ENCODE assay signal across 1 cellular context in genomic region chr22:50244420-50245213, GRCh38.
TF ChIP-seq lines count a peak whose summit lies in the region.

TSS of gene TUBGCP6 (minus strand) at chr22:50245023. CDS start at chr22:50244459, 564 bp downstream.

TF ChIP-seq in HepG2, 621 proteins besides CTCF, POLR2A, EP300 and RAD21 (continued from another document and continues in another):
- TF ChIP-seq FOXP4 (CRISPR knock-in tag; IDR thresholded peaks at IDR 0.05) (peak; percentile 43), FOXJ3 (CRISPR knock-in tag; IDR thresholded peaks at IDR 0.05; ENCODE audit: borderline replicate concordance) (peak; percentile 71; the same call in 1 of the 2 replicates), KLF12 (CRISPR knock-in tag; IDR thresholded peaks at IDR 0.05; ENCODE audit: borderline replicate concordance) (peak; percentile 95), TEAD2 (CRISPR knock-in tag; IDR thresholded peaks at IDR 0.05) (peak; percentile 43; the same call in 1 of the 2 replicates), ARNTL (CRISPR knock-in tag; IDR thresholded peaks at IDR 0.05) (peak; percentile 70), TOPORS (CRISPR knock-in tag; IDR thresholded peaks at IDR 0.05) (peak; percentile 43; the same call in 1 of the 2 replicates), ZNF276 (CRISPR knock-in tag; IDR thresholded peaks at IDR 0.05; ENCODE audit: low read depth) (0 out of 2 replicates have a peak, but pooled peaks have one; percentile 32), CAMTA2 (CRISPR knock-in tag; IDR thresholded peaks at IDR 0.05; ENCODE audit: borderline replicate concordance) (no peak), ZNF337 (CRISPR knock-in tag; IDR thresholded peaks at IDR 0.05; ENCODE audit: borderline replicate concordance, low read depth) (0 out of 2 replicates have a peak, but pooled peaks have one; percentile 69), FOSL2 (CRISPR knock-in tag; IDR thresholded peaks at IDR 0.05) (no peak; the same call in 1 of the 2 replicates), NFATC3 (CRISPR knock-in tag; IDR thresholded peaks at IDR 0.05) (peak; percentile 77; the same call in 1 of the 2 replicates), ETV5 (CRISPR knock-in tag; IDR thresholded peaks at IDR 0.05; ENCODE audit: borderline replicate concordance) (peak; percentile 90), RXRA (CRISPR knock-in tag; IDR thresholded peaks at IDR 0.05) (0 out of 2 replicates have a peak, but pooled peaks have one; percentile 37), ZNF652 (CRISPR knock-in tag; IDR thresholded peaks at IDR 0.05; ENCODE audit: borderline replicate concordance, low read depth) (no peak), ZNF687 (CRISPR knock-in tag; IDR thresholded peaks at IDR 0.05) (peak; percentile 91), GATAD1 (CRISPR knock-in tag; IDR thresholded peaks at IDR 0.05) (peak; percentile 99), HOXA7 (CRISPR knock-in tag; IDR thresholded peaks at IDR 0.05) (no peak), NR2C2 (CRISPR knock-in tag; IDR thresholded peaks at IDR 0.05; ENCODE audit: borderline replicate concordance) (peak; percentile 78), ZNF407 (CRISPR knock-in tag; IDR thresholded peaks at IDR 0.05; ENCODE audit: not compliant biosample characterization) (peak; percentile 75), ZNF772 (CRISPR knock-in tag; IDR thresholded peaks at IDR 0.05) (peak; percentile 67), ZNF703 (CRISPR knock-in tag; IDR thresholded peaks at IDR 0.05; ENCODE audit: borderline replicate concordance) (no peak), ZFP91 (CRISPR knock-in tag; IDR thresholded peaks at IDR 0.05; ENCODE audit: borderline replicate concordance) (peak; percentile 87), NR2F1 (CRISPR knock-in tag; IDR thresholded peaks at IDR 0.05) (peak in 1 of 2 experiments; percentile 48; a peak in 1 of 4 replicates), ZNF678 (CRISPR knock-in tag; IDR thresholded peaks at IDR 0.05) (no peak), ZNF556 (CRISPR knock-in tag; IDR thresholded peaks at IDR 0.05; ENCODE audit: borderline replicate concordance) (no peak), HNRNPL (IDR thresholded peaks at IDR 0.05; ENCODE audit: low read depth, low read length) (0 out of 2 replicates have a peak, but pooled peaks have one; percentile 52), ZUFSP (CRISPR knock-in tag; IDR thresholded peaks at IDR 0.05; ENCODE audit: borderline replicate concordance) (no peak), HNRNPH1 (optimal IDR thresholded peaks at IDR 0.05; ENCODE audit: low read depth, low read length) (no peak), IRX3 (CRISPR knock-in tag; IDR thresholded peaks at IDR 0.05; ENCODE audit: borderline replicate concordance, low read depth) (0 out of 2 replicates have a peak, but pooled peaks have one; percentile 62), LBX2 (CRISPR knock-in tag; IDR thresholded peaks at IDR 0.05; ENCODE audit: borderline replicate concordance) (no peak; the same call in 1 of the 2 replicates)
